ENCODE assay signal across 1 cellular context in the genomic region with DNA sequence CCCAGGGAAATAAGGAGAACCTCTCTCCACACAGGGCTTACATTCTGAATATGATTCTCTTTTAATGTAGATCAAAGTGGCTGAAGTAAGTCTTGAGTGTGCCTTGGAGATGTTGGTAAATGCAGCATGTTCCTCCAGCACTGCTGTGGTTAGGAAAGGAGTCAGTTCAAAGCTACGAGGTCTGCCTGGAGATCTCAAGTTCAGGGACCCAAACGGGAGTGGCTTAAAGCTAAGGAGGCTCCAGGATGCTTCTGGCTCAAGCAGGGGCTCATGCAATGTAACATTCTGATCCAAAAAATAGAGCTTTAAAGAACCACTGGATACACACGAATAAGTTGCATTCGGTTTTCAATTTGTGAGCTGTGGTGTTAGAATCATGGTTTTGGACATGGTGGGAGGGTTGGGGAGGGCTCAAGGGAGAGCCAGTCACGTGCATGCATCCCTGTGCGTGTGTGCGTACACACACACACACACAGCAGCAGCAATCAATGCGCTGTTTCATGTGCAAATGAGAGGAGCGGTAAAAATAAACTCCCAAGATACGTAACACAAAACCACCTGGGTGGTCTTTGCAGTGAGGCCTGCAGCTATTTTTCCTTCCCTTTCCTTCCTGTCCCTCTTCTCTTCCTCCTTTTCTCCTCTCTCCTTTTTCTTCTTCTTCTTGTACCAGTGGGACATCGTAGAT.
TF ChIP-seq lines count a peak whose summit lies in the region.

No MANE protein-coding gene starts in this region.

TF ChIP-seq in HepG2, 621 proteins besides CTCF, POLR2A, EP300 and RAD21 (continued from another document):
- TF ChIP-seq, protein P1, sequence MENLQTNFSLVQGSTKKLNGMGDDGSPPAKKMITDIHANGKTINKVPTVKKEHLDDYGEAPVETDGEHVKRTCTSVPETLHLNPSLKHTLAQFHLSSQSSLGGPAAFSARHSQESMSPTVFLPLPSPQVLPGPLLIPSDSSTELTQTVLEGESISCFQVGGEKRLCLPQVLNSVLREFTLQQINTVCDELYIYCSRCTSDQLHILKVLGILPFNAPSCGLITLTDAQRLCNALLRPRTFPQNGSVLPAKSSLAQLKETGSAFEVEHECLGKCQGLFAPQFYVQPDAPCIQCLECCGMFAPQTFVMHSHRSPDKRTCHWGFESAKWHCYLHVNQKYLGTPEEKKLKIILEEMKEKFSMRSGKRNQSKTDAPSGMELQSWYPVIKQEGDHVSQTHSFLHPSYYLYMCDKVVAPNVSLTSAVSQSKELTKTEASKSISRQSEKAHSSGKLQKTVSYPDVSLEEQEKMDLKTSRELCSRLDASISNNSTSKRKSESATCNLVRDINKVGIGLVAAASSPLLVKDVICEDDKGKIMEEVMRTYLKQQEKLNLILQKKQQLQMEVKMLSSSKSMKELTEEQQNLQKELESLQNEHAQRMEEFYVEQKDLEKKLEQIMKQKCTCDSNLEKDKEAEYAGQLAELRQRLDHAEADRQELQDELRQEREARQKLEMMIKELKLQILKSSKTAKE (CRISPR knock-in tag; IDR thresholded peaks at IDR 0.05; ENCODE audit: borderline replicate concordance), result no peak
- TF ChIP-seq CREM (IDR thresholded peaks at IDR 0.05), result no peak
- no peak for TF ChIP-seq CREM (CRISPR knock-in tag; IDR thresholded peaks at IDR 0.05)
- TF ChIP-seq ZNF460 (CRISPR knock-in tag; IDR thresholded peaks at IDR 0.05; ENCODE audit: borderline replicate concordance), result no peak
- TF ChIP-seq ZNF839 (CRISPR knock-in tag; IDR thresholded peaks at IDR 0.05; ENCODE audit: borderline replicate concordance), result no peak
- no peak for TF ChIP-seq KDM3A (CRISPR knock-in tag; IDR thresholded peaks at IDR 0.05; ENCODE audit: low read depth)
- TF ChIP-seq ZNF3 (CRISPR knock-in tag; IDR thresholded peaks at IDR 0.05), result no peak
- TF ChIP-seq, protein P2, sequence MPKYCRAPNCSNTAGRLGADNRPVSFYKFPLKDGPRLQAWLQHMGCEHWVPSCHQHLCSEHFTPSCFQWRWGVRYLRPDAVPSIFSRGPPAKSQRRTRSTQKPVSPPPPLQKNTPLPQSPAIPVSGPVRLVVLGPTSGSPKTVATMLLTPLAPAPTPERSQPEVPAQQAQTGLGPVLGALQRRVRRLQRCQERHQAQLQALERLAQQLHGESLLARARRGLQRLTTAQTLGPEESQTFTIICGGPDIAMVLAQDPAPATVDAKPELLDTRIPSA (CRISPR knock-in tag; IDR thresholded peaks at IDR 0.05; ENCODE audit: borderline replicate concordance), result no peak
- no peak for TF ChIP-seq ARHGAP35 (CRISPR knock-in tag; IDR thresholded peaks at IDR 0.05; ENCODE audit: borderline replicate concordance)
- TF ChIP-seq SIX1 (CRISPR knock-in tag; IDR thresholded peaks at IDR 0.05; ENCODE audit: borderline replicate concordance), result no peak
- no peak for TF ChIP-seq CREB1 (IDR thresholded peaks at IDR 0.05)
- no peak for TF ChIP-seq CREB1 (CRISPR knock-in tag; IDR thresholded peaks at IDR 0.05)
- TF ChIP-seq, protein P3, sequence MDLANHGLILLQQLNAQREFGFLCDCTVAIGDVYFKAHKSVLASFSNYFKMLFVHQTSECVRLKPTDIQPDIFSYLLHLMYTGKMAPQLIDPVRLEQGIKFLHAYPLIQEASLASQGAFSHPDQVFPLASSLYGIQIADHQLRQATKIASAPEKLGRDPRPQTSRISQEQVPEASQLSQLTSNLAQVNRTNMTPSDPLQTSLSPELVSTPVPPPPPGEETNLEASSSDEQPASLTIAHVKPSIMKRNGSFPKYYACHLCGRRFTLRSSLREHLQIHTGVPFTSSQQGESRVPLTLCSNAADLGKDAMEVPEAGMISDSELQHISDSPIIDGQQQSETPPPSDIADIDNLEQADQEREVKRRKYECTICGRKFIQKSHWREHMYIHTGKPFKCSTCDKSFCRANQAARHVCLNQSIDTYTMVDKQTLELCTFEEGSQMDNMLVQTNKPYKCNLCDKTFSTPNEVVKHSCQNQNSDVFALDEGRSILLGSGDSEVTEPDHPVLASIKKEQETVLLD (CRISPR knock-in tag; IDR thresholded peaks at IDR 0.05; ENCODE audit: low read depth), result no peak
- TF ChIP-seq SRSF9 (IDR thresholded peaks at IDR 0.05; ENCODE audit: borderline replicate concordance, insufficient read depth, low read depth, low read length, poor library complexity, severe bottlenecking), result no peak
- TF ChIP-seq FOXJ3 (CRISPR knock-in tag; IDR thresholded peaks at IDR 0.05; ENCODE audit: borderline replicate concordance), result no peak
- no peak for TF ChIP-seq GABPA (IDR thresholded peaks at IDR 0.05; ENCODE audit: low read depth, low read length)
- TF ChIP-seq GABPA (CRISPR knock-in tag; IDR thresholded peaks at IDR 0.05; ENCODE audit: low read depth), result no peak
- TF ChIP-seq, protein P4, sequence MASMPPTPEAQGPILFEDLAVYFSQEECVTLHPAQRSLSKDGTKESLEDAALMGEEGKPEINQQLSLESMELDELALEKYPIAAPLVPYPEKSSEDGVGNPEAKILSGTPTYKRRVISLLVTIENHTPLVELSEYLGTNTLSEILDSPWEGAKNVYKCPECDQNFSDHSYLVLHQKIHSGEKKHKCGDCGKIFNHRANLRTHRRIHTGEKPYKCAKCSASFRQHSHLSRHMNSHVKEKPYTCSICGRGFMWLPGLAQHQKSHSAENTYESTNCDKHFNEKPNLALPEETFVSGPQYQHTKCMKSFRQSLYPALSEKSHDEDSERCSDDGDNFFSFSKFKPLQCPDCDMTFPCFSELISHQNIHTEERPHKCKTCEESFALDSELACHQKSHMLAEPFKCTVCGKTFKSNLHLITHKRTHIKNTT (CRISPR knock-in tag; IDR thresholded peaks at IDR 0.05), result no peak
- no peak for TF ChIP-seq SMARCE1 (IDR thresholded peaks at IDR 0.05; ENCODE audit: borderline replicate concordance)
- TF ChIP-seq, protein P5, sequence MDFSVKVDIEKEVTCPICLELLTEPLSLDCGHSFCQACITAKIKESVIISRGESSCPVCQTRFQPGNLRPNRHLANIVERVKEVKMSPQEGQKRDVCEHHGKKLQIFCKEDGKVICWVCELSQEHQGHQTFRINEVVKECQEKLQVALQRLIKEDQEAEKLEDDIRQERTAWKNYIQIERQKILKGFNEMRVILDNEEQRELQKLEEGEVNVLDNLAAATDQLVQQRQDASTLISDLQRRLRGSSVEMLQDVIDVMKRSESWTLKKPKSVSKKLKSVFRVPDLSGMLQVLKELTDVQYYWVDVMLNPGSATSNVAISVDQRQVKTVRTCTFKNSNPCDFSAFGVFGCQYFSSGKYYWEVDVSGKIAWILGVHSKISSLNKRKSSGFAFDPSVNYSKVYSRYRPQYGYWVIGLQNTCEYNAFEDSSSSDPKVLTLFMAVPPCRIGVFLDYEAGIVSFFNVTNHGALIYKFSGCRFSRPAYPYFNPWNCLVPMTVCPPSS (IDR thresholded peaks at IDR 0.05), result no peak
